ENCODE assay signal across 1 cellular context in the genomic region with DNA sequence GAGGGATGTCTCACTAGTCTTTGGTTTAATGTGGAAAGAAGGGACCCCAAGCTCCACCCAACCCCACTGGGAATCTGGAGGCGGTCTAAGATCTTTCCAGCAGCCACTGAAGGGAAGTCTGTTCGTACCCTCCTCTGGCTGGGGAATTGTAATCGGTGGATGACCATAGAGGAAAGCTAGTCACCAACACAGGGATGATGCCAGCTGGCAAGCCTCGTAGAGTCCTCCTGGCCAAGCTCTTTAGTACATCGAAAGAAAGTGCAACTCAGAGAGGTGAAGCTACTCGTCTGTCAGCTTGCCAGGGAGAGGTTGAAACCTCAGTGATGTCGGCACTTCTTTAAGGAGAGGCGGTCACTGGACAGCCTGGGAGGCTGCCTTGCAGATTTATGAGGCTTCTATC.
TF ChIP-seq lines count a peak whose summit lies in the region.

No MANE protein-coding gene starts in this region.

TF ChIP-seq in HCT116, 20 proteins besides CTCF, POLR2A, EP300 and RAD21:
- TF ChIP-seq, protein P1, sequence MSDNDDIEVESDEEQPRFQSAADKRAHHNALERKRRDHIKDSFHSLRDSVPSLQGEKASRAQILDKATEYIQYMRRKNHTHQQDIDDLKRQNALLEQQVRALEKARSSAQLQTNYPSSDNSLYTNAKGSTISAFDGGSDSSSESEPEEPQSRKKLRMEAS (IDR thresholded peaks at IDR 0.05), result no peak
- TF ChIP-seq, protein P2, sequence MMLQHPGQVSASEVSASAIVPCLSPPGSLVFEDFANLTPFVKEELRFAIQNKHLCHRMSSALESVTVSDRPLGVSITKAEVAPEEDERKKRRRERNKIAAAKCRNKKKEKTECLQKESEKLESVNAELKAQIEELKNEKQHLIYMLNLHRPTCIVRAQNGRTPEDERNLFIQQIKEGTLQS (IDR thresholded peaks at IDR 0.05), result no peak
- no peak for TF ChIP-seq ELF1 (IDR thresholded peaks at IDR 0.05; ENCODE audit: borderline replicate concordance, low read depth)
- TF ChIP-seq FOSL1 (IDR thresholded peaks at IDR 0.05; ENCODE audit: low read depth), result no peak
- TF ChIP-seq SIN3A (IDR thresholded peaks at IDR 0.05; ENCODE audit: low read depth), result no peak
- TF ChIP-seq, protein P3, sequence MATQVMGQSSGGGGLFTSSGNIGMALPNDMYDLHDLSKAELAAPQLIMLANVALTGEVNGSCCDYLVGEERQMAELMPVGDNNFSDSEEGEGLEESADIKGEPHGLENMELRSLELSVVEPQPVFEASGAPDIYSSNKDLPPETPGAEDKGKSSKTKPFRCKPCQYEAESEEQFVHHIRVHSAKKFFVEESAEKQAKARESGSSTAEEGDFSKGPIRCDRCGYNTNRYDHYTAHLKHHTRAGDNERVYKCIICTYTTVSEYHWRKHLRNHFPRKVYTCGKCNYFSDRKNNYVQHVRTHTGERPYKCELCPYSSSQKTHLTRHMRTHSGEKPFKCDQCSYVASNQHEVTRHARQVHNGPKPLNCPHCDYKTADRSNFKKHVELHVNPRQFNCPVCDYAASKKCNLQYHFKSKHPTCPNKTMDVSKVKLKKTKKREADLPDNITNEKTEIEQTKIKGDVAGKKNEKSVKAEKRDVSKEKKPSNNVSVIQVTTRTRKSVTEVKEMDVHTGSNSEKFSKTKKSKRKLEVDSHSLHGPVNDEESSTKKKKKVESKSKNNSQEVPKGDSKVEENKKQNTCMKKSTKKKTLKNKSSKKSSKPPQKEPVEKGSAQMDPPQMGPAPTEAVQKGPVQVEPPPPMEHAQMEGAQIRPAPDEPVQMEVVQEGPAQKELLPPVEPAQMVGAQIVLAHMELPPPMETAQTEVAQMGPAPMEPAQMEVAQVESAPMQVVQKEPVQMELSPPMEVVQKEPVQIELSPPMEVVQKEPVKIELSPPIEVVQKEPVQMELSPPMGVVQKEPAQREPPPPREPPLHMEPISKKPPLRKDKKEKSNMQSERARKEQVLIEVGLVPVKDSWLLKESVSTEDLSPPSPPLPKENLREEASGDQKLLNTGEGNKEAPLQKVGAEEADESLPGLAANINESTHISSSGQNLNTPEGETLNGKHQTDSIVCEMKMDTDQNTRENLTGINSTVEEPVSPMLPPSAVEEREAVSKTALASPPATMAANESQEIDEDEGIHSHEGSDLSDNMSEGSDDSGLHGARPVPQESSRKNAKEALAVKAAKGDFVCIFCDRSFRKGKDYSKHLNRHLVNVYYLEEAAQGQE (IDR thresholded peaks at IDR 0.05; ENCODE audit: low read depth), result no peak
- no peak for TF ChIP-seq ZFX (IDR thresholded peaks at IDR 0.05)
- TF ChIP-seq, protein P4, sequence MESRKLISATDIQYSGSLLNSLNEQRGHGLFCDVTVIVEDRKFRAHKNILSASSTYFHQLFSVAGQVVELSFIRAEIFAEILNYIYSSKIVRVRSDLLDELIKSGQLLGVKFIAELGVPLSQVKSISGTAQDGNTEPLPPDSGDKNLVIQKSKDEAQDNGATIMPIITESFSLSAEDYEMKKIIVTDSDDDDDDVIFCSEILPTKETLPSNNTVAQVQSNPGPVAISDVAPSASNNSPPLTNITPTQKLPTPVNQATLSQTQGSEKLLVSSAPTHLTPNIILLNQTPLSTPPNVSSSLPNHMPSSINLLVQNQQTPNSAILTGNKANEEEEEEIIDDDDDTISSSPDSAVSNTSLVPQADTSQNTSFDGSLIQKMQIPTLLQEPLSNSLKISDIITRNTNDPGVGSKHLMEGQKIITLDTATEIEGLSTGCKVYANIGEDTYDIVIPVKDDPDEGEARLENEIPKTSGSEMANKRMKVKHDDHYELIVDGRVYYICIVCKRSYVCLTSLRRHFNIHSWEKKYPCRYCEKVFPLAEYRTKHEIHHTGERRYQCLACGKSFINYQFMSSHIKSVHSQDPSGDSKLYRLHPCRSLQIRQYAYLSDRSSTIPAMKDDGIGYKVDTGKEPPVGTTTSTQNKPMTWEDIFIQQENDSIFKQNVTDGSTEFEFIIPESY (IDR thresholded peaks at IDR 0.05; ENCODE audit: extremely low read depth, insufficient replicate concordance, low read length), result no peak
- no peak for TF ChIP-seq JUND (IDR thresholded peaks at IDR 0.05)
- no peak for TF ChIP-seq ZNF274 (IDR thresholded peaks at IDR 0.05; ENCODE audit: low read depth, low read length)
- TF ChIP-seq CBX3 (IDR thresholded peaks at IDR 0.05; ENCODE audit: low read depth), result no peak
- TF ChIP-seq SRF (IDR thresholded peaks at IDR 0.05; ENCODE audit: low read depth), result no peak
- TF ChIP-seq EZH2 (IDR thresholded peaks at IDR 0.05), result no peak
- TF ChIP-seq POLR2AphosphoS5 (IDR thresholded peaks at IDR 0.05; ENCODE audit: low read depth, low read length), result no peak
